1 cellular context compared by ENCODE assay signal in genomic region chr3:10594915-10595314, GRCh38.
TF ChIP-seq lines count a peak whose summit lies in the region.

No MANE protein-coding gene starts in this region.

TF ChIP-seq in K562, 482 proteins besides CTCF, POLR2A, EP300 and RAD21 (continued from another document and continues in another):
- TF ChIP-seq SFPQ (IDR thresholded peaks at IDR 0.05; ENCODE audit: low read depth, low read length) (no peak), SNRNP70 (optimal IDR thresholded peaks at IDR 0.05; ENCODE audit: low read depth, low read length) (no peak), ZNF232 (CRISPR knock-in tag; IDR thresholded peaks at IDR 0.05) (peak; percentile 79; the same call in 1 of the 2 replicates), KLF13 (tag; IDR thresholded peaks at IDR 0.05; ENCODE audit: borderline replicate concordance, low read depth) (no peak), ZC3H8 (IDR thresholded peaks at IDR 0.05) (no peak), DMBX1 (CRISPR knock-in tag; IDR thresholded peaks at IDR 0.05; ENCODE audit: borderline replicate concordance) (no peak), SMAD2 (IDR thresholded peaks at IDR 0.05; ENCODE audit: low read depth, low read length) (no peak), ZNF696 (CRISPR knock-in tag; conservative IDR thresholded peaks at IDR 0.05) (no peak), SIRT6 (IDR thresholded peaks at IDR 0.05; ENCODE audit: low read depth, low read length) (no peak), ZNF184 (CRISPR knock-in tag; IDR thresholded peaks at IDR 0.05) (no peak), TOE1 (IDR thresholded peaks at IDR 0.05; ENCODE audit: borderline replicate concordance) (no peak), TOE1 (CRISPR knock-in tag; IDR thresholded peaks at IDR 0.05; ENCODE audit: borderline replicate concordance, low read depth) (no peak), ZNF408 (CRISPR knock-in tag; IDR thresholded peaks at IDR 0.05; ENCODE audit: low read depth) (no peak), BMI1 (IDR thresholded peaks at IDR 0.05; ENCODE audit: low read length) (no peak), HCFC1 (IDR thresholded peaks at IDR 0.05; ENCODE audit: low read depth, low read length) (no peak), GTF2E2 (tag; IDR thresholded peaks at IDR 0.05) (no peak), ZNF511 (CRISPR knock-in tag; IDR thresholded peaks at IDR 0.05) (peak; percentile 94), HNRNPLL (IDR thresholded peaks at IDR 0.05; ENCODE audit: low read depth, low read length, poor library complexity, severe bottlenecking) (no peak), ZNF695 (CRISPR knock-in tag; IDR thresholded peaks at IDR 0.05) (no peak), KDM2B (CRISPR knock-in tag; IDR thresholded peaks at IDR 0.05) (no peak), PRPF4 (IDR thresholded peaks at IDR 0.05; ENCODE audit: insufficient read depth, low read depth, low read length, poor library complexity, severe bottlenecking) (no peak), KLF16 (IDR thresholded peaks at IDR 0.05) (no peak), BACH1 (tag; IDR thresholded peaks at IDR 0.05) (no peak), PCBP2 (IDR thresholded peaks at IDR 0.05; ENCODE audit: low read depth, low read length, poor library complexity, severe bottlenecking) (no peak), TCF3 (CRISPR knock-in tag; IDR thresholded peaks at IDR 0.05) (no peak), RBBP5 (IDR thresholded peaks at IDR 0.05; ENCODE audit: borderline replicate concordance, insufficient read depth, low read length, poor library complexity, severe bottlenecking) (no peak), MEF2D (tag; conservative IDR thresholded peaks at IDR 0.05; ENCODE audit: low read depth) (no peak), E2F5 (CRISPR knock-in tag; IDR thresholded peaks at IDR 0.05) (no peak), DPF2 (IDR thresholded peaks at IDR 0.05) (no peak), MIER1 (IDR thresholded peaks at IDR 0.05; ENCODE audit: low read depth) (peak; percentile 93), PHB (CRISPR knock-in tag; IDR thresholded peaks at IDR 0.05) (no peak), FOSL1 (tag; conservative IDR thresholded peaks at IDR 0.05) (no peak), CHAMP1 (IDR thresholded peaks at IDR 0.05) (peak; percentile 65; the same call in 1 of the 2 replicates), MYBL2 (IDR thresholded peaks at IDR 0.05; ENCODE audit: low read depth) (no peak), MYBL2 (CRISPR knock-in tag; IDR thresholded peaks at IDR 0.05; ENCODE audit: borderline replicate concordance) (no peak), ESRRB (CRISPR knock-in tag; IDR thresholded peaks at IDR 0.05; ENCODE audit: borderline replicate concordance) (no peak), ZSCAN29 (IDR thresholded peaks at IDR 0.05) (no peak), SIX5 (IDR thresholded peaks at IDR 0.05; ENCODE audit: borderline replicate concordance in 1 of 2, insufficient read depth in 1 of 2, low read depth in 1 of 2, low read length in 2 of 2) (no peak), MEF2A (IDR thresholded peaks at IDR 0.05; ENCODE audit: control insufficient read depth, low read depth, low read length) (no peak), NEUROD1 (IDR thresholded peaks at IDR 0.05; ENCODE audit: borderline replicate concordance, low read depth, low read length, partially characterized antibody) (peak; percentile 61), STAG1 (CRISPR knock-in tag; IDR thresholded peaks at IDR 0.05; ENCODE audit: borderline replicate concordance) (no peak), ZFPM2 (CRISPR knock-in tag; IDR thresholded peaks at IDR 0.05) (no peak), BCL6 (CRISPR knock-in tag; IDR thresholded peaks at IDR 0.05) (no peak), TAF15 (IDR thresholded peaks at IDR 0.05; ENCODE audit: low read depth, low read length) (no peak), E2F4 (CRISPR knock-in tag; IDR thresholded peaks at IDR 0.05; ENCODE audit: low read depth) (no peak), BHLHE40 (IDR thresholded peaks at IDR 0.05; ENCODE audit: low read length) (no peak), TEAD2 (tag; IDR thresholded peaks at IDR 0.05) (no peak), ARHGAP35 (IDR thresholded peaks at IDR 0.05; ENCODE audit: partially characterized antibody) (no peak), ZNF561 (CRISPR knock-in tag; conservative IDR thresholded peaks at IDR 0.05) (no peak), ZFX (CRISPR knock-in tag; IDR thresholded peaks at IDR 0.05) (no peak), RBM17 (IDR thresholded peaks at IDR 0.05; ENCODE audit: borderline replicate concordance, low read depth, low read length) (no peak), CBX3 (IDR thresholded peaks at IDR 0.05; ENCODE audit: borderline replicate concordance in 1 of 2, low read length in 2 of 2) (peak; percentile 88 to 89; a peak in 2 of 3 replicates), ZNF445 (CRISPR knock-in tag; IDR thresholded peaks at IDR 0.05; ENCODE audit: low read depth) (no peak)
- TF ChIP-seq, protein P1, sequence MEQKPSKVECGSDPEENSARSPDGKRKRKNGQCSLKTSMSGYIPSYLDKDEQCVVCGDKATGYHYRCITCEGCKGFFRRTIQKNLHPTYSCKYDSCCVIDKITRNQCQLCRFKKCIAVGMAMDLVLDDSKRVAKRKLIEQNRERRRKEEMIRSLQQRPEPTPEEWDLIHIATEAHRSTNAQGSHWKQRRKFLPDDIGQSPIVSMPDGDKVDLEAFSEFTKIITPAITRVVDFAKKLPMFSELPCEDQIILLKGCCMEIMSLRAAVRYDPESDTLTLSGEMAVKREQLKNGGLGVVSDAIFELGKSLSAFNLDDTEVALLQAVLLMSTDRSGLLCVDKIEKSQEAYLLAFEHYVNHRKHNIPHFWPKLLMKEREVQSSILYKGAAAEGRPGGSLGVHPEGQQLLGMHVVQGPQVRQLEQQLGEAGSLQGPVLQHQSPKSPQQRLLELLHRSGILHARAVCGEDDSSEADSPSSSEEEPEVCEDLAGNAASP (IDR thresholded peaks at IDR 0.05) = no peak
- TF ChIP-seq, protein P2, sequence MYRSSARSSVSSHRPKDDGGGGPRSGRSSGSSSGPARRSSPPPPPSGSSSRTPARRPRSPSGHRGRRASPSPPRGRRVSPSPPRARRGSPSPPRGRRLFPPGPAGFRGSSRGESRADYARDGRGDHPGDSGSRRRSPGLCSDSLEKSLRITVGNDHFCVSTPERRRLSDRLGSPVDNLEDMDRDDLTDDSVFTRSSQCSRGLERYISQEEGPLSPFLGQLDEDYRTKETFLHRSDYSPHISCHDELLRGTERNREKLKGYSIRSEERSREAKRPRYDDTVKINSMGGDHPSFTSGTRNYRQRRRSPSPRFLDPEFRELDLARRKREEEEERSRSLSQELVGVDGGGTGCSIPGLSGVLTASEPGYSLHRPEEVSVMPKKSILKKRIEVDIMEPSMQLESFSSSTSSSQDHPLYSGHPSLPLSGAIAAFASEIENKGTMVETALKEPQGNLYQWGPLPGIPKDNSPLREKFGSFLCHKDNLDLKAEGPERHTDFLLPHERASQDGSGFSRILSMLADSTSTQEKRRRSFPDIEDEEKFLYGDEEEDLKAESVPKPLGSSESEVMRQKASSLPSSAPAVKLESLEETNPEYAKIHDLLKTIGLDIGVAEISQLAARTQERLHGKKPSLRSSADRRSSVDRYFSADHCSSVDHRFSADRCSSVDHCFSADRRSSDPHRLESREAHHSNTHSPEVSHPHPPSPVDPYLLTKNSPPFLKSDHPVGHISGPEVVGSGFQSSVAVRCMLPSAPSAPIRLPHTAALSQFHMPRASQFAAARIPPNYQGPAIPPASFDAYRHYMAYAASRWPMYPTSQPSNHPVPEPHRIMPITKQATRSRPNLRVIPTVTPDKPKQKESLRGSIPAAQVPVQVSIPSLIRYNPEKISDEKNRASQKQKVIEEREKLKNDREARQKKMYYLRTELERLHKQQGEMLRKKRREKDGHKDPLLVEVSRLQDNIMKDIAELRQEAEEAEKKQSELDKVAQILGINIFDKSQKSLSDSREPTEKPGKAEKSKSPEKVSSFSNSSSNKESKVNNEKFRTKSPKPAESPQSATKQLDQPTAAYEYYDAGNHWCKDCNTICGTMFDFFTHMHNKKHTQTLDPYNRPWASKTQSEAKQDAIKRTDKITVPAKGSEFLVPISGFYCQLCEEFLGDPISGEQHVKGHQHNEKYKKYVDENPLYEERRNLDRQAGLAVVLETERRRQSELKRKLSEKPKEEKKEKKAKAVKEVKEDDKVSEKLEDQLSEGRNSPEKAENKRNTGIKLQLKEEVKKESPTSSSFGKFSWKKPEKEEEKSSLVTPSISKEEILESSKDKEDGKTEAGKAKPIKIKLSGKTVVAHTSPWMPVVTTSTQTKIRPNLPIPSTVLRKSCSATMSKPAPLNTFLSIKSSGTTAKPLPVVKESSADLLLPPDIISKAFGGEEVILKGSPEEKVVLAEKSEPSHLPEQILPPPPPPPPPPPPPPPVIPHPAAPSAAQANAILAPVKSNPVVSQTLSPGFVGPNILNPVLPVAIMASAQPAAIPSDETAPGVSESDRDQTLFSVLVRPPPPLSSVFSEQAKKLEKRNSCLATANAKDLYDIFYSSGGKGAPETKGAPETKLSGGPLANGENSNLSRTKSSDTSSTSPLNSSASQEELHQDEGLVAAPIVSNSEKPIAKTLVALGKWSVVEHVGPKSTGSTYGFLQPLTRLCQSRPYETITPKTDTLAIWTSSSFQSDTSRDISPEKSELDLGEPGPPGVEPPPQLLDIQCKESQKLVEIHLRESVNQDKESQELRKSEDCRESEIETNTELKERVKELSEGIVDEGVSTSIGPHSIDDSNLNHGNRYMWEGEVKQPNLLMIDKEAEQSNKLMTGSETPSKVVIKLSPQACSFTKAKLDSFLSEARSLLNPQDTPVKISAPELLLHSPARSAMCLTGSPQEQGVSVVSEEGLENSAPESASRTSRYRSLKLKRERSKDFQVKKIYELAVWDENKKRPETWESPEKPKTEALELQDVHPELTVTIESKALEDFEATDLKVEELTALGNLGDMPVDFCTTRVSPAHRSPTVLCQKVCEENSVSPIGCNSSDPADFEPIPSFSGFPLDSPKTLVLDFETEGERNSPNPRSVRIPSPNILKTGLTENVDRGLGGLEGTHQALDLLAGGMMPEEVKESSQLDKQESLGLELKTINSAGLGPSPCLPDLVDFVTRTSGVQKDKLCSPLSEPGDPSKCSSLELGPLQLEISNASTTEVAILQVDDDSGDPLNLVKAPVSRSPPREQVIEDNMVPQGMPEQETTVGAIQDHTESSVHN (IDR thresholded peaks at IDR 0.05; ENCODE audit: borderline replicate concordance in 1 of 2, low read depth in 1 of 2) = no peak
- TF ChIP-seq, protein P3, sequence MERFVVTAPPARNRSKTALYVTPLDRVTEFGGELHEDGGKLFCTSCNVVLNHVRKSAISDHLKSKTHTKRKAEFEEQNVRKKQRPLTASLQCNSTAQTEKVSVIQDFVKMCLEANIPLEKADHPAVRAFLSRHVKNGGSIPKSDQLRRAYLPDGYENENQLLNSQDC (CRISPR knock-in tag; IDR thresholded peaks at IDR 0.05) = no peak
